1 cellular context compared by ENCODE assay signal in genomic region chr13:24286624-24287023, GRCh38.
TF ChIP-seq lines count a peak whose summit lies in the region.

No MANE protein-coding gene starts in this region.

TF ChIP-seq in H1, 55 proteins besides CTCF, POLR2A, EP300 and RAD21:
- TF ChIP-seq E2F6 (IDR thresholded peaks at IDR 0.05) (no peak), KDM4A (IDR thresholded peaks at IDR 0.05; ENCODE audit: low read depth, low read length, severe bottlenecking) (no peak), TBP (IDR thresholded peaks at IDR 0.05; ENCODE audit: low read depth, low read length) (no peak), GTF2F1 (IDR thresholded peaks at IDR 0.05; ENCODE audit: borderline replicate concordance, low read depth, low read length) (no peak), MAX (IDR thresholded peaks at IDR 0.05) (no peak), CHD7 (IDR thresholded peaks at IDR 0.05; ENCODE audit: insufficient replicate concordance, low read length) (no peak), BCL11A (IDR thresholded peaks at IDR 0.05; ENCODE audit: low read depth in 2 of 2, low read length in 2 of 2) (no peak), EZH2 (IDR thresholded peaks at IDR 0.05; ENCODE audit: low read depth, low read length, severe bottlenecking) (no peak), SIN3A (conservative IDR thresholded peaks at IDR 0.05 in 1 of 2, IDR thresholded peaks at IDR 0.05 in 1 of 2; ENCODE audit: low read depth in 1 of 2, low read length in 2 of 2) (no peak), JUN (IDR thresholded peaks at IDR 0.05; ENCODE audit: low read depth, low read length) (no peak), CBX5 (IDR thresholded peaks at IDR 0.05; ENCODE audit: low read depth, low read length) (no peak), KDM5A (IDR thresholded peaks at IDR 0.05; ENCODE audit: low read length) (no peak), RXRA (IDR thresholded peaks at IDR 0.05; ENCODE audit: insufficient read depth, low read depth, low read length) (no peak), GABPA (IDR thresholded peaks at IDR 0.05; ENCODE audit: borderline replicate concordance, insufficient read depth, low read length) (no peak)
